Comparison of ENCODE assay signal across 13 cellular contexts in the genomic region with DNA sequence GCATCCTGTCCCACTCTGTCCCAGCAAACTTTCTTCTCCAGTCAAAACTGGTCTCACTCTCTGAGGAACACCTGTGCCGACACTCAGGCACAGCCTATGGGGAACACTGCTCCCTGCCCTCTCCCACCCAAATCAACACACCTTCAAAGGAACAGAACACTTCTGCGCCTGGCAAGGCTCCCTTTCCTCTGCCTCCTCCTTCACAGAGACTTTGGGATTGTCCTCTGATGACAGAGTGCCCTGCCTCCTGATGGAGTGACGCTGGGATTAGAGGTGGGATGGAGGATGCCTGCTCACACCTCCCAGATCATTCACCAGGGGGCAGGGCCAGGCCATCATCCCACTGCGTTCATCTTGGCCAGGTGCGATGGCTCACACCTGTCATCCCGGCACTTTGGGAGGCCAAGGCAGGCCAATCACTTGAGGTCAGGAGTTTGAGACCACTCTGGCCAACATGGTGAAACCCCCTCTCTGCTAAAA. TPM values are rescaled to one million over a fixed set of nuclear protein-coding genes. Genes with fewer than 3 reads are reported as not detected.
DNase-seq lines count a peak whose midpoint lies in the region; ATAC-seq, FAIRE-seq and TF ChIP-seq lines count a peak whose summit lies in the region.
"Had no signal": no experiment of that assay in that cellular context is flagged by ENCODE, and none has a peak within 500 bp of the region (broad histone marks: within the 10 kb centered on the region; RNA-seq: fewer than 3 reads in every experiment).

No MANE protein-coding gene starts in this region.

- peak; percentile 32 for TF ChIP-seq RAD21 in HCT116 (IDR thresholded peaks at IDR 0.05; ENCODE audit: low read depth)

- no peak overlapping the region for H3K4ac ChIP-seq in mesendoderm (ENCODE audit: low read depth, low read length)

- no TSS peak for BruUV-seq in HCT116 (replicated peaks; lab: Mats Ljungman, UMichigan)

- no peak for DNase-seq in CD4-positive, alpha-beta T cell
- no peak for DNase-seq in HCT116 (ENCODE audit: low read depth, low spot score)
- peak; percentile 45 for DNase-seq in mesendoderm
- DNase-seq in nucleus accumbens (lab: John Stamatoyannopoulos, UW): no peak
- no peak for DNase-seq in pancreas
- DNase-seq: erythroblast, NCI-H1048 had no signal

- POLR2A ChIA-PET in CD4-positive, alpha-beta T cell (lab: Charles Lee): interaction anchor here (1.6 to 2.8 kb wide), 4 partner anchors 16 to 27 kb away, joined by 5 to 13 read pairs (median 9); partner anchors contain the start of gene KLF6
- POLR2A ChIA-PET in HCT116 (lab: Charles Lee): no interaction called here

- H3K4me1 Mint-ChIP-seq in CD4-positive, alpha-beta T cell (ENCODE audit: low read depth): peaks cover 44% of the 10 kb centered on the region
- peaks cover 65% of the 10 kb centered on the region for H3K4me1 Mint-ChIP-seq in activated naive CD8-positive, alpha-beta T cell (ENCODE audit: low read depth)

- H3K27ac ChIP-seq in CD4-positive, alpha-beta T cell (ENCODE audit: low read depth, low read length): peak overlapping the region; percentile 60
- H3K27ac ChIP-seq in HCT116 (ENCODE audit: low read depth, low read length) (no peak overlapping the region), mesendoderm (ENCODE audit: low read depth, low read length) (no peak overlapping the region), pancreas (peak overlapping the region in 2 of 4 donors; percentile 8 to 31)
- H3K27ac ChIP-seq: BLaER1 treated with 17β-estradiol and CSF1 and Interleukin-3, amounts not matched to agents 10 nM and 100 nM; prostate gland had no signal

- no peak for TF ChIP-seq POLR2A in HCT116 (IDR thresholded peaks at IDR 0.05; ENCODE audit: borderline replicate concordance, extremely low read depth, insufficient read depth, insufficient read length)

- H3K18ac ChIP-seq in mesendoderm (ENCODE audit: low read length): no peak overlapping the region

- H3K56ac ChIP-seq in mesendoderm (ENCODE audit: low read length): no peak overlapping the region

- no peak overlapping the region for H3K4me3 ChIP-seq in HCT116 (replicated peaks in 1 of 2; ENCODE audit: low read depth in 1 of 2, low read length in 2 of 2)
- no peak overlapping the region for H3K4me3 ChIP-seq in mesendoderm (ENCODE audit: low read length)
- no peak overlapping the region for H3K4me3 ChIP-seq in pancreas
- H3K4me3 ChIP-seq: BLaER1 treated with 17β-estradiol and CSF1 and Interleukin-3, amounts not matched to agents 10 nM and 100 nM; prostate gland had no signal

- ATAC-seq in CD4-positive, alpha-beta T cell (ENCODE audit: poor library complexity): peak; percentile 5
- ATAC-seq in HCT116 (no peak), GM21529 (IDR thresholded peaks at IDR 0.05; ENCODE audit: unreplicated experiment) (no peak), pancreas (no peak), HG02840 (IDR thresholded peaks at IDR 0.05; ENCODE audit: low FRiP score, unreplicated experiment) (no peak)

- no peaks in the 10 kb centered on the region for H3K36me3 Mint-ChIP-seq in CD4-positive, alpha-beta T cell (ENCODE audit: low read depth)
- peaks cover 4% of the 10 kb centered on the region for H3K36me3 Mint-ChIP-seq in activated naive CD8-positive, alpha-beta T cell
- H3K36me3 Mint-ChIP-seq: mesothelial cell of epicardium had no signal

- no peak overlapping the region for H3K4me2 ChIP-seq in HCT116 (ENCODE audit: low read length)
- H3K4me2 ChIP-seq in mesendoderm (ENCODE audit: low read length): no peak overlapping the region
- H3K4me2 ChIP-seq: BLaER1 treated with 17β-estradiol and CSF1 and Interleukin-3, amounts not matched to agents 10 nM and 100 nM had no signal

- intact Hi-C loops in CD4-positive, alpha-beta T cell (cut with DNase I, micrococcal nuclease): no loop called here
- intact Hi-C loops in HCT116 (cut with micrococcal nuclease) (loop anchor here (10.0 kb wide), 1 partner anchor 294 kb away; no protein-coding TSS in a partner anchor), pancreas (cut with DNase I) (no loop called here)

- H2AFZ ChIP-seq in HCT116 (ENCODE audit: low read depth, low read length, poor library complexity, severe bottlenecking): no peak overlapping the region

- no peaks in the 10 kb centered on the region for H3K79me1 ChIP-seq in mesendoderm (ENCODE audit: low read length)

- no peaks in the 10 kb centered on the region for H3K36me3 ChIP-seq in HCT116 (ENCODE audit: control insufficient read depth in 1 of 2, insufficient read depth in 2 of 2, low read length in 2 of 2)
- no peaks in the 10 kb centered on the region for H3K36me3 ChIP-seq in mesendoderm (ENCODE audit: control insufficient read depth, insufficient read depth, low read length)
- H3K36me3 ChIP-seq in pancreas: no peaks in the 10 kb centered on the region
- H3K36me3 ChIP-seq: BLaER1 treated with 17β-estradiol and CSF1 and Interleukin-3, amounts not matched to agents 10 nM and 100 nM; prostate gland had no signal

- H3K4me3 Mint-ChIP-seq in CD4-positive, alpha-beta T cell: no peak overlapping the region
- H3K4me3 Mint-ChIP-seq in activated naive CD8-positive, alpha-beta T cell: peak overlapping the region; percentile 81
- H3K4me3 Mint-ChIP-seq: mesothelial cell of epicardium had no signal

- no peak for TF ChIP-seq CTCF in CD4-positive, alpha-beta T cell (IDR thresholded peaks at IDR 0.05)
- TF ChIP-seq CTCF in HCT116 (IDR thresholded peaks at IDR 0.05 in 2 of 3, conservative IDR thresholded peaks at IDR 0.05 in 1 of 3; ENCODE audit: borderline replicate concordance in 1 of 3, insufficient read depth in 1 of 3, low read depth in 2 of 3, low read length in 2 of 3) (peak in 1 of 3 experiments; percentile 17; a peak in 1 of 6 replicates), pancreas (IDR thresholded peaks at IDR 0.05) (no peak)

- CTCF ChIA-PET in CD4-positive, alpha-beta T cell (lab: Charles Lee): interaction anchor here (0.9 to 2.1 kb wide), 2 partner anchors 24 to 93 kb away, joined by 4 to 6 read pairs; no protein-coding TSS in a partner anchor
- CTCF ChIA-PET in HCT116 (lab: Charles Lee): no interaction called here

- peak overlapping the region; percentile 90 for H3K27ac Mint-ChIP-seq in CD4-positive, alpha-beta T cell
- H3K27ac Mint-ChIP-seq in activated naive CD8-positive, alpha-beta T cell: peak overlapping the region; percentile 99
- H3K27ac Mint-ChIP-seq: mesothelial cell of epicardium had no signal

- H2BK5ac ChIP-seq in mesendoderm (ENCODE audit: low read length): no peak overlapping the region

- H3K9me3 ChIP-seq in CD4-positive, alpha-beta T cell (ENCODE audit: control insufficient read depth, low read length): no peaks in the 10 kb centered on the region
- H3K9me3 ChIP-seq in HCT116 (ENCODE audit: control insufficient read depth in 1 of 2, insufficient read depth in 1 of 2, low read depth in 1 of 2, low read length in 2 of 2): no peaks in the 10 kb centered on the region
- H3K9me3 ChIP-seq in pancreas: no peaks in the 10 kb centered on the region
- H3K9me3 ChIP-seq: prostate gland had no signal

- FAIRE-seq in pancreas (lab: Jason Lieb, UNC): no peak

- H3K4me1 ChIP-seq in HCT116 (ENCODE audit: control insufficient read depth in 1 of 2, insufficient read depth in 2 of 2, low read length in 2 of 2): peaks cover 39 to 77% of the 10 kb centered on the region in 2 experiments
- H3K4me1 ChIP-seq in mesendoderm (ENCODE audit: control insufficient read depth, low read depth, low read length): peaks cover 2% of the 10 kb centered on the region
- H3K4me1 ChIP-seq in pancreas: peaks cover 0 to 10% (median 0%) of the 10 kb centered on the region in 3 donors
- H3K4me1 ChIP-seq: prostate gland had no signal

- H3K27me3 ChIP-seq in CD4-positive, alpha-beta T cell (ENCODE audit: control insufficient read depth, insufficient read depth, low read length): no peaks in the 10 kb centered on the region
- H3K27me3 ChIP-seq in HCT116 (ENCODE audit: insufficient read depth, low read length) (no peaks in the 10 kb centered on the region), mesendoderm (ENCODE audit: insufficient read depth, low read length, poor library complexity) (no peaks in the 10 kb centered on the region), pancreas (no peaks in the 10 kb centered on the region)
- H3K27me3 ChIP-seq: BLaER1 treated with 17β-estradiol and CSF1 and Interleukin-3, amounts not matched to agents 10 nM and 100 nM had no signal

- H3K9me3 Mint-ChIP-seq in CD4-positive, alpha-beta T cell: no peaks in the 10 kb centered on the region
- no peaks in the 10 kb centered on the region for H3K9me3 Mint-ChIP-seq in activated naive CD8-positive, alpha-beta T cell (ENCODE audit: low read depth)
- H3K9me3 Mint-ChIP-seq: mesothelial cell of epicardium had no signal

- no peaks in the 10 kb centered on the region for H3K27me3 Mint-ChIP-seq in CD4-positive, alpha-beta T cell
- peaks cover 1% of the 10 kb centered on the region for H3K27me3 Mint-ChIP-seq in activated naive CD8-positive, alpha-beta T cell

- H4K8ac ChIP-seq in mesendoderm (ENCODE audit: low read depth, low read length): no peak overlapping the region

- RAD21 ChIA-PET in HCT116 (lab: Charles Lee; ENCODE audit: low non-redundant PET in 1 of 2, low total read pairs in 2 of 2, uncharacterized antibody in 2 of 2, unreplicated experiment in 2 of 2): no interaction called here

- H2AK5ac ChIP-seq in mesendoderm (ENCODE audit: low read length): no peak overlapping the region

- no peak overlapping the region for H4K5ac ChIP-seq in mesendoderm (ENCODE audit: low read length)

- H3K9me2 ChIP-seq in HCT116 (ENCODE audit: insufficient read depth): no peaks in the 10 kb centered on the region

- H2BK15ac ChIP-seq in mesendoderm (replicated peaks; ENCODE audit: low read depth): no peak overlapping the region

- H3K79me2 ChIP-seq in HCT116 (ENCODE audit: insufficient read depth, low read length) (no peaks in the 10 kb centered on the region), mesendoderm (ENCODE audit: control insufficient read depth, insufficient read depth, low read length) (no peaks in the 10 kb centered on the region)

- H3K9ac ChIP-seq in HCT116 (ENCODE audit: low read length): no peak overlapping the region
- no peak overlapping the region for H3K9ac ChIP-seq in mesendoderm (ENCODE audit: low read length)
- H3K9ac ChIP-seq: BLaER1 treated with 17β-estradiol and CSF1 and Interleukin-3, amounts not matched to agents 10 nM and 100 nM had no signal

- H2BK120ac ChIP-seq in mesendoderm (ENCODE audit: low read depth, low read length): no peak overlapping the region

- H4K20me1 ChIP-seq in HCT116 (ENCODE audit: insufficient read depth): no peaks in the 10 kb centered on the region
- H4K20me1 ChIP-seq: BLaER1 treated with 17β-estradiol and CSF1 and Interleukin-3, amounts not matched to agents 10 nM and 100 nM had no signal

- WGBS in mesendoderm (ENCODE audit: extremely low coverage, insufficient coverage, low lambda C conversion rate): no CpG with 5 or more reads among the region's 6 CpGs
- 66 to 70% methylated on average over 6 of the region's 6 CpGs for WGBS in pancreas, 2 donors

- H3K23ac ChIP-seq in mesendoderm (ENCODE audit: low read length): no peak overlapping the region

TF ChIP-seq in HCT116, 20 proteins besides CTCF, POLR2A, EP300 and RAD21 (continues in another document):
- TF ChIP-seq CEBPB (IDR thresholded peaks at IDR 0.05; ENCODE audit: low read depth): no peak
- no peak for TF ChIP-seq EGR1 (IDR thresholded peaks at IDR 0.05; ENCODE audit: low read depth)

RNA-seq across cellular contexts. Expression of gene KLF6, which starts 26.5 kb away (rescaled TPM):
- 100 to 1,000 TPM; 851 to 874 TPM for total RNA-seq in CD4-positive, alpha-beta T cell
- total RNA-seq in HCT116 (2021; ENCODE audit: unreplicated experiment): 82.2 TPM
- polyA plus RNA-seq in HCT116 (2012): 119 and 155 TPM in 2 replicates
- 36.1 TPM for polyA plus RNA-seq in mesendoderm (2013, experiment 1 of 2)
- polyA plus RNA-seq in mesendoderm (2013, experiment 2 of 2): 35.3 TPM
- 100 to 1,000 TPM in 1 of 6 donors, 10 to 100 TPM in 5; 41.2 to 157 (median 70.5) TPM for total RNA-seq in pancreas
- 10 to 100 TPM; 29.0 to 41.0 TPM for polyA plus RNA-seq in pancreas

Comparison
In these comparisons a context has a peak if more than half of its experiments do, and no peak if none do; other contexts are left out.
1. RNA of gene KLF6, which starts 26.5 kb away (total RNA-seq): 851 to 874 TPM in CD4-positive, alpha-beta T cell; 82.2 TPM in HCT116 (single experiment) and 41.2 to 157 TPM in pancreas; every median in the first group is over 4 times any median in the second.